In genomic region chr3:13022348-13023250, GRCh38 we compare ENCODE assay signal across 9 cellular contexts. TPM values are rescaled to one million over a fixed set of nuclear protein-coding genes. Genes with fewer than 3 reads are reported as not detected.
A peak's percentile ranks its signal among the peaks of the same experiment; 100 is the strongest.
DNase-seq lines count a peak whose midpoint lies in the region; ATAC-seq and TF ChIP-seq lines count a peak whose summit lies in the region.
"Had no signal": no experiment of that assay in that cellular context is flagged by ENCODE, and none has a peak within 500 bp of the region (broad histone marks: within the 10 kb centered on the region; RNA-seq: fewer than 3 reads in every experiment).

No MANE protein-coding gene starts in this region.

- peaks cover 10% of the 10 kb centered on the region for H3K27me3 Mint-ChIP-seq in neural progenitor cell (ENCODE audit: insufficient read depth, low read depth)

- H3K36me3 ChIP-seq in DOHH2 (ENCODE audit: control insufficient read depth, low read length) (no peaks in the 10 kb centered on the region), esophagus squamous epithelium (no peaks in the 10 kb centered on the region), neural progenitor cell (no peaks in the 10 kb centered on the region)

- H3K4me1 Mint-ChIP-seq in neural progenitor cell = peaks cover 54% of the 10 kb centered on the region

- peak overlapping the region; percentile 74 for H3K27ac Mint-ChIP-seq in neural progenitor cell

- no peaks in the 10 kb centered on the region for H3K9me2 ChIP-seq in DOHH2 (replicated peaks; ENCODE audit: control insufficient read depth, low read length)

- H3K4me2 ChIP-seq in DOHH2 (ENCODE audit: low read length) (peak overlapping the region; percentile 51), neural progenitor cell (peak overlapping the region; percentile 45)
- H3K4me2 ChIP-seq: KMS-11 had no signal

- H3K4me3 ChIP-seq in DOHH2 (ENCODE audit: low read length) = 0 out of 2 replicates have a peak overlapping the region, but pooled peaks have one; percentile 24
- H3K4me3 ChIP-seq in esophagus squamous epithelium = peak overlapping the region in 3 of 4 donors; percentile 3 to 46 (median 19)
- H3K4me3 ChIP-seq in neural progenitor cell = no peak overlapping the region

- H3K9ac ChIP-seq in neural progenitor cell = no peak overlapping the region
- H3K9ac ChIP-seq: KMS-11 had no signal

- H3K36me3 Mint-ChIP-seq in neural progenitor cell = no peaks in the 10 kb centered on the region

- intact Hi-C loops in esophagus squamous epithelium (cut with DNase I) = no loop called here

- H3K27me3 ChIP-seq in DOHH2 (ENCODE audit: control insufficient read depth, low read length) (peaks cover 32% of the 10 kb centered on the region), esophagus squamous epithelium (peaks cover 0 to 41% (median 0%) of the 10 kb centered on the region in 4 donors), neural progenitor cell (no peaks in the 10 kb centered on the region)

- TF ChIP-seq CTCF in DOHH2 (IDR thresholded peaks at IDR 0.05; ENCODE audit: low read depth, low read length, poor library complexity, severe bottlenecking) = no peak
- no peak for TF ChIP-seq CTCF in esophagus squamous epithelium (IDR thresholded peaks at IDR 0.05)
- no peak for TF ChIP-seq CTCF in neural progenitor cell (IDR thresholded peaks at IDR 0.05)

- H4K20me1 ChIP-seq in DOHH2 (ENCODE audit: control insufficient read depth, insufficient read depth, low read depth, low read length) (no peaks in the 10 kb centered on the region), neural progenitor cell (ENCODE audit: low read depth) (peaks cover 10% of the 10 kb centered on the region)

- 35 to 69% methylated on average over 4 to 7 of the region's 20 CpGs for WGBS in esophagus squamous epithelium, 2 donors

- no peak overlapping the region for H3K4me3 Mint-ChIP-seq in neural progenitor cell

- H2AFZ ChIP-seq in neural progenitor cell (replicated peaks) = no peak overlapping the region

- DNase-seq in NCI-H1092 treated with DMSO at 0.1 percent for 48 hours (lab: John Stamatoyannopoulos, UW) (peak; percentile 28), esophagus squamous epithelium (lab: John Stamatoyannopoulos, UW) (no peak), neural progenitor cell (ENCODE audit: low spot score) (peak; percentile 87), NCI-H1930 (lab: John Stamatoyannopoulos, UW) (no peak), NCI-H187 (lab: John Stamatoyannopoulos, UW) (no peak)
- DNase-seq in stimulated activated CD4-positive, alpha-beta T cell treated with anti-CD3 and anti-CD28 coated beads, Interleukin-2, amount 100 ng/mL, for 24 hours = no peak

- H3K79me2 ChIP-seq in DOHH2 (ENCODE audit: control insufficient read depth, low read length) = no peaks in the 10 kb centered on the region
- no peaks in the 10 kb centered on the region for H3K79me2 ChIP-seq in neural progenitor cell (ENCODE audit: low read depth)

- H3K9me3 Mint-ChIP-seq in neural progenitor cell = no peaks in the 10 kb centered on the region

- peak; percentile 42 for ATAC-seq in GM21576 (IDR thresholded peaks at IDR 0.05; ENCODE audit: unreplicated experiment)

- TF ChIP-seq POLR2A in esophagus squamous epithelium (IDR thresholded peaks at IDR 0.05) = no peak

- no peaks in the 10 kb centered on the region for H3K9me3 ChIP-seq in DOHH2 (ENCODE audit: control insufficient read depth, insufficient read depth, low read length)
- no peaks in the 10 kb centered on the region for H3K9me3 ChIP-seq in esophagus squamous epithelium
- H3K9me3 ChIP-seq in neural progenitor cell (ENCODE audit: low read depth) = no peaks in the 10 kb centered on the region

- H3K4me1 ChIP-seq in DOHH2 (ENCODE audit: control insufficient read depth, low read length) (peaks cover 33% of the 10 kb centered on the region), esophagus squamous epithelium (peaks cover 40 to 55% (median 42%) of the 10 kb centered on the region in 3 donors), neural progenitor cell (peaks cover 61% of the 10 kb centered on the region)

- H3K27ac ChIP-seq in DOHH2 (ENCODE audit: low read depth, low read length) (no peak overlapping the region), esophagus squamous epithelium (peak overlapping the region in 3 of 4 donors; percentile 43 to 63 (median 56)), neural progenitor cell (no peak overlapping the region)
- H3K27ac ChIP-seq: KMS-11 had no signal

- H3F3A ChIP-seq in DOHH2 (ENCODE audit: control insufficient read depth, insufficient read depth) = no peaks in the 10 kb centered on the region
- peaks cover 33% of the 10 kb centered on the region for H3F3A ChIP-seq in neural progenitor cell (ENCODE audit: low read depth)

RNA-seq across cellular contexts. Expression of gene IQSEC1, which starts 50.6 kb away (rescaled TPM):
- total RNA-seq in esophagus squamous epithelium (10 to 100 TPM in 2 of 4 donors, 1 to 10 TPM in 2; 7.3 to 27.1 (median 10.7) TPM), neural progenitor cell (ENCODE audit: low replicate concordance) (8.9 and 19.7 TPM in 2 replicates)

Comparison
In these comparisons a context has a peak if more than half of its experiments do, and no peak if none do; other contexts are left out.
1. H3K27ac ChIP-seq: peak in esophagus squamous epithelium (3 of 4); none in DOHH2 (single experiment) and neural progenitor cell (single experiment).
2. DNase-seq: peak in NCI-H1092 treated with DMSO at 0.1 percent for 48 hours (single experiment) and neural progenitor cell (single experiment); none in esophagus squamous epithelium (single experiment), NCI-H1930 (0 of 2), stimulated activated CD4-positive, alpha-beta T cell treated with anti-CD3 and anti-CD28 coated beads, Interleukin-2, amount 100 ng/mL, for 24 hours (0 of 2) and NCI-H187 (0 of 2).